ENCODE assay signal across 1 cellular context in genomic region chr19:39125554-39126311, GRCh38.
A peak's percentile ranks its signal among the peaks of the same experiment; 100 is the strongest.
TF ChIP-seq lines count a peak whose summit lies in the region.

Gene PAK4, plus strand, starts transcription at chr19:39125786. Its CDS starts 43,768 bp downstream, at chr19:39169554.

TF ChIP-seq in HEK293, 187 proteins besides CTCF, POLR2A, EP300 and RAD21 (continued from another document and continues in another):
- no peak; the same call in 1 of the 2 replicates for TF ChIP-seq ZNF221 (tag by site-specific recombination; IDR thresholded peaks at IDR 0.05; ENCODE audit: borderline replicate concordance)
- no peak for TF ChIP-seq ZNF132 (tag by site-specific recombination; IDR thresholded peaks at IDR 0.05; ENCODE audit: borderline replicate concordance)
- no peak for TF ChIP-seq ZNF174 (tag by site-specific recombination; IDR thresholded peaks at IDR 0.05)
- TF ChIP-seq ZNF423 (tag by site-specific recombination; IDR thresholded peaks at IDR 0.05) = peak; percentile 62; the same call in 1 of the 2 replicates
- no peak for TF ChIP-seq ZNF302 (tag by site-specific recombination; IDR thresholded peaks at IDR 0.05; ENCODE audit: low read depth)
- peak; percentile 92 for TF ChIP-seq ZNF580 (tag by site-specific recombination; IDR thresholded peaks at IDR 0.05)
- no peak for TF ChIP-seq ZNF175 (tag by site-specific recombination; IDR thresholded peaks at IDR 0.05)
- peak; percentile 62; the same call in 1 of the 2 replicates for TF ChIP-seq ZBTB11 (tag by site-specific recombination; conservative IDR thresholded peaks at IDR 0.05; ENCODE audit: low read depth)
- TF ChIP-seq ZNF530 (tag by site-specific recombination; IDR thresholded peaks at IDR 0.05; ENCODE audit: low read depth) = no peak
- TF ChIP-seq ZNF664 (tag by site-specific recombination; IDR thresholded peaks at IDR 0.05) = 0 out of 2 replicates have a peak, but pooled peaks have one; percentile 12
- no peak for TF ChIP-seq ZNF292 (tag by site-specific recombination; IDR thresholded peaks at IDR 0.05; ENCODE audit: borderline replicate concordance, low read depth)
- peak; percentile 98 for TF ChIP-seq ZNF335 (tag by site-specific recombination; conservative IDR thresholded peaks at IDR 0.05)
- TF ChIP-seq ZNF366 (tag by site-specific recombination; conservative IDR thresholded peaks at IDR 0.05) = no peak; the same call in 1 of the 2 replicates
- TF ChIP-seq ZNF416 (tag by site-specific recombination; IDR thresholded peaks at IDR 0.05) = no peak
- no peak for TF ChIP-seq MEIS1 (CRISPR knock-in tag; IDR thresholded peaks at IDR 0.05; ENCODE audit: borderline replicate concordance)
- peak; percentile 86 for TF ChIP-seq OVOL3 (tag by site-specific recombination; IDR thresholded peaks at IDR 0.05)
- no peak for TF ChIP-seq ZNF585B (tag by site-specific recombination; IDR thresholded peaks at IDR 0.05)
- TF ChIP-seq ZNF37A (tag by site-specific recombination; IDR thresholded peaks at IDR 0.05) = no peak
- no peak for TF ChIP-seq HOXD13 (CRISPR knock-in tag; IDR thresholded peaks at IDR 0.05; ENCODE audit: borderline replicate concordance)
- peak; percentile 93 for TF ChIP-seq ZNF785 (tag by site-specific recombination; IDR thresholded peaks at IDR 0.05)
- TF ChIP-seq ZNF549 (tag by site-specific recombination; IDR thresholded peaks at IDR 0.05) = no peak
- TF ChIP-seq ZNF223 (tag by site-specific recombination; IDR thresholded peaks at IDR 0.05) = no peak
- TF ChIP-seq ZNF138 (tag by site-specific recombination; IDR thresholded peaks at IDR 0.05; ENCODE audit: borderline replicate concordance) = 0 out of 2 replicates have a peak, but pooled peaks have one; percentile 49
- TF ChIP-seq SCRT1 (tag by site-specific recombination; IDR thresholded peaks at IDR 0.05; ENCODE audit: borderline replicate concordance) = no peak
- no peak for TF ChIP-seq ZNF433 (tag by site-specific recombination; IDR thresholded peaks at IDR 0.05; ENCODE audit: low read depth)
- peak; percentile 62; the same call in 1 of the 2 replicates for TF ChIP-seq ZBTB20 (tag by site-specific recombination; IDR thresholded peaks at IDR 0.05)
- TF ChIP-seq ZNF521 (tag by site-specific recombination; IDR thresholded peaks at IDR 0.05) = no peak
- TF ChIP-seq ZNF391 (tag by site-specific recombination; IDR thresholded peaks at IDR 0.05; ENCODE audit: borderline replicate concordance, low read depth) = peak; percentile 98; the same call in 1 of the 2 replicates
- peak; percentile 100 for TF ChIP-seq KLF9 (tag by site-specific recombination; IDR thresholded peaks at IDR 0.05; ENCODE audit: low read depth)
- TF ChIP-seq ZNF10 (tag by site-specific recombination; IDR thresholded peaks at IDR 0.05) = peak; percentile 94
- 0 out of 2 replicates have a peak, but pooled peaks have one; percentile 81 for TF ChIP-seq TSHZ1 (tag by site-specific recombination; IDR thresholded peaks at IDR 0.05; ENCODE audit: borderline replicate concordance)
- no peak for TF ChIP-seq ZNF596 (tag by site-specific recombination; IDR thresholded peaks at IDR 0.05)
- no peak for TF ChIP-seq ZNF518A (tag by site-specific recombination; conservative IDR thresholded peaks at IDR 0.05; ENCODE audit: low read depth)
- peak; percentile 44; the same call in 1 of the 2 replicates for TF ChIP-seq ZNF704 (tag by site-specific recombination; IDR thresholded peaks at IDR 0.05)
- peak; percentile 69; the same call in 1 of the 2 replicates for TF ChIP-seq MYNN (tag by site-specific recombination; IDR thresholded peaks at IDR 0.05; ENCODE audit: borderline replicate concordance)
- TF ChIP-seq ZNF354C (tag by site-specific recombination; IDR thresholded peaks at IDR 0.05; ENCODE audit: borderline replicate concordance, low read depth) = no peak
- TF ChIP-seq ZNF274 (IDR thresholded peaks at IDR 0.05; ENCODE audit: low read length) = no peak
- no peak for TF ChIP-seq ZNF274 (tag by site-specific recombination; IDR thresholded peaks at IDR 0.05; ENCODE audit: borderline replicate concordance)
- TF ChIP-seq ZNF202 (tag by site-specific recombination; IDR thresholded peaks at IDR 0.05; ENCODE audit: borderline replicate concordance) = no peak
- no peak for TF ChIP-seq ZNF404 (tag by site-specific recombination; IDR thresholded peaks at IDR 0.05)
- TF ChIP-seq HOXA7 (CRISPR knock-in tag; IDR thresholded peaks at IDR 0.05; ENCODE audit: borderline replicate concordance) = no peak
- TF ChIP-seq ZSCAN30 (tag by site-specific recombination; IDR thresholded peaks at IDR 0.05) = peak; percentile 43; the same call in 1 of the 2 replicates
- no peak for TF ChIP-seq ZNF140 (tag by site-specific recombination; IDR thresholded peaks at IDR 0.05)
- peak; percentile 89 for TF ChIP-seq INSM2 (tag by site-specific recombination; IDR thresholded peaks at IDR 0.05)
- peak; percentile 91 for TF ChIP-seq ZBTB26 (tag by site-specific recombination; optimal IDR thresholded peaks at IDR 0.05)
- peak; percentile 94; the same call in 1 of the 2 replicates for TF ChIP-seq ZSCAN18 (tag by site-specific recombination; IDR thresholded peaks at IDR 0.05)
- peak; percentile 96 for TF ChIP-seq ZNF2 (tag by site-specific recombination; IDR thresholded peaks at IDR 0.05)
- TF ChIP-seq ZNF610 (tag by site-specific recombination; IDR thresholded peaks at IDR 0.05; ENCODE audit: borderline replicate concordance) = peak; percentile 91
- peak; percentile 98 for TF ChIP-seq ZFP37 (tag by site-specific recombination; IDR thresholded peaks at IDR 0.05)
